19 cellular contexts compared by ENCODE assay signal in genomic region chr1:97929874-97930465, GRCh38. TPM values are rescaled to one million over a fixed set of nuclear protein-coding genes. Genes with fewer than 3 reads are reported as not detected.
DNase-seq lines count a peak whose midpoint lies in the region; ATAC-seq, FAIRE-seq and TF ChIP-seq lines count a peak whose summit lies in the region.
"Had no signal": no experiment of that assay in that cellular context is flagged by ENCODE, and none has a peak within 500 bp of the region (broad histone marks: within the 10 kb centered on the region; RNA-seq: fewer than 3 reads in every experiment).

No MANE protein-coding gene starts in this region.

- peak; percentile 5 for FAIRE-seq in astrocyte (lab: Jason Lieb, UNC)
- FAIRE-seq: GM12891, GM18507 had no signal

- H3K4me3 ChIP-seq in astrocyte (ENCODE audit: insufficient read depth, low read depth, low read length) (no peak overlapping the region), right lobe of liver (peak overlapping the region; percentile 8 to 42 (median 32))
- H3K4me3 ChIP-seq: HAP-1 had no signal

- H3K27me3 Mint-ChIP-seq in astrocyte (ENCODE audit: low read depth, unreplicated experiment) = no peaks in the 10 kb centered on the region
- no peaks in the 10 kb centered on the region for H3K27me3 Mint-ChIP-seq in activated naive CD8-positive, alpha-beta T cell treated with anti-CD3 and anti-CD28 coated beads, Interleukin-2, amount 50 U/mL, for 24 hours

- no peak overlapping the region for H3K27ac ChIP-seq in astrocyte (ENCODE audit: low read depth, low read length)
- H3K27ac ChIP-seq in right lobe of liver = peak overlapping the region in 2 of 3 donors; percentile 60 to 66

- TF ChIP-seq POLR2A in right lobe of liver (IDR thresholded peaks at IDR 0.05) = no peak

- H3K4me1 Mint-ChIP-seq in astrocyte (ENCODE audit: low read depth, unreplicated experiment) = peaks cover 12% of the 10 kb centered on the region
- H3K4me1 Mint-ChIP-seq in activated naive CD8-positive, alpha-beta T cell treated with anti-CD3 and anti-CD28 coated beads, Interleukin-2, amount 50 U/mL, for 24 hours = peaks cover 4% of the 10 kb centered on the region

- H3K36me3 Mint-ChIP-seq in astrocyte (ENCODE audit: low read depth, unreplicated experiment) = no peaks in the 10 kb centered on the region
- H3K36me3 Mint-ChIP-seq in activated naive CD8-positive, alpha-beta T cell treated with anti-CD3 and anti-CD28 coated beads, Interleukin-2, amount 50 U/mL, for 24 hours (ENCODE audit: low read depth) = no peaks in the 10 kb centered on the region
- H3K36me3 Mint-ChIP-seq: CD4-positive, alpha-beta memory T cell had no signal

- H3K9ac ChIP-seq in astrocyte (ENCODE audit: low read length) = no peak overlapping the region

- TF ChIP-seq CTCF in astrocyte (IDR thresholded peaks at IDR 0.05; ENCODE audit: insufficient read depth, low read depth, low read length) (no peak), right lobe of liver (IDR thresholded peaks at IDR 0.05) (no peak)

- ATAC-seq in left lobe of liver = peak; percentile 68
- ATAC-seq in right lobe of liver = peak; percentile 56 to 78 (median 65)
- ATAC-seq in activated naive CD8-positive, alpha-beta T cell treated with anti-CD3 and anti-CD28 coated beads, Interleukin-2, amount 50 U/mL, for 24 hours = no peak
- ATAC-seq in HG02938 (IDR thresholded peaks at IDR 0.05; ENCODE audit: unreplicated experiment) = no peak

- no peak overlapping the region for H3K4me3 Mint-ChIP-seq in astrocyte (ENCODE audit: unreplicated experiment)
- H3K4me3 Mint-ChIP-seq in activated naive CD8-positive, alpha-beta T cell treated with anti-CD3 and anti-CD28 coated beads, Interleukin-2, amount 50 U/mL, for 24 hours = no peak overlapping the region
- H3K4me3 Mint-ChIP-seq: CD4-positive, alpha-beta memory T cell; HFFc6 had no signal

- no peak overlapping the region for H3K4me2 ChIP-seq in astrocyte (ENCODE audit: low read length)

- H3K9me3 ChIP-seq in astrocyte (ENCODE audit: insufficient read depth, low read depth, low read length) (no peaks in the 10 kb centered on the region), right lobe of liver (no peaks in the 10 kb centered on the region)
- H3K9me3 ChIP-seq: Caco-2, HAP-1 had no signal

- H3K36me3 ChIP-seq in astrocyte (ENCODE audit: insufficient read depth, low read length) (no peaks in the 10 kb centered on the region), right lobe of liver (no peaks in the 10 kb centered on the region)
- H3K36me3 ChIP-seq: HAP-1 had no signal

- WGBS in right lobe of liver (ENCODE audit: insufficient coverage, low coverage, low lambda C conversion rate, missing lambda C conversion rate) = 22% methylated on average over 5 of the region's 5 CpGs

- H3K27me3 ChIP-seq in astrocyte (ENCODE audit: insufficient read depth, low read length) = no peaks in the 10 kb centered on the region
- H3K27me3 ChIP-seq in right lobe of liver = no peaks in the 10 kb centered on the region

- intact Hi-C loops in right lobe of liver (cut with DNase I) = no loop called here

- H3K9me3 Mint-ChIP-seq in astrocyte (ENCODE audit: unreplicated experiment) = no peaks in the 10 kb centered on the region
- no peaks in the 10 kb centered on the region for H3K9me3 Mint-ChIP-seq in activated naive CD8-positive, alpha-beta T cell treated with anti-CD3 and anti-CD28 coated beads, Interleukin-2, amount 50 U/mL, for 24 hours
- H3K9me3 Mint-ChIP-seq: CD4-positive, alpha-beta memory T cell; HFFc6 had no signal

- H3K27ac Mint-ChIP-seq in astrocyte (ENCODE audit: unreplicated experiment) = no peak overlapping the region
- H3K27ac Mint-ChIP-seq in activated naive CD8-positive, alpha-beta T cell treated with anti-CD3 and anti-CD28 coated beads, Interleukin-2, amount 50 U/mL, for 24 hours = no peak overlapping the region
- H3K27ac Mint-ChIP-seq: HFFc6 had no signal

- H3K79me2 ChIP-seq in astrocyte (ENCODE audit: insufficient read depth, low read length) = no peaks in the 10 kb centered on the region

- H2AFZ ChIP-seq in astrocyte (ENCODE audit: low read depth, low read length) = no peak overlapping the region

- DNase-seq in NCI-H446 treated with DMSO at 0.1 percent for 48 hours (lab: John Stamatoyannopoulos, UW) (peak; percentile 79), astrocyte (ENCODE audit: low read depth) (no peak), left lobe of liver (ENCODE audit: low spot score) (no peak), right lobe of liver (no peak), GM19238 (ENCODE audit: insufficient read length, low spot score) (no peak)
- DNase-seq in activated naive CD8-positive, alpha-beta T cell treated with anti-CD3 and anti-CD28 coated beads, Interleukin-2, amount 50 U/mL, for 24 hours = no peak
- DNase-seq: C1 segment of cervical spinal cord; Caco-2; CD4-positive, alpha-beta memory T cell; DMS53; DMS79 treated with DMSO at 0.1 percent for 48 hours; GF-D8; GOT3; HFFc6 had no signal

- H3K4me1 ChIP-seq in astrocyte (ENCODE audit: insufficient read depth, low read length) (no peaks in the 10 kb centered on the region), right lobe of liver (peaks cover 0 to 21% (median 0%) of the 10 kb centered on the region in 4 donors)
- H3K4me1 ChIP-seq: Caco-2, HAP-1 had no signal

- no peaks in the 10 kb centered on the region for H4K20me1 ChIP-seq in astrocyte (ENCODE audit: insufficient read depth, low read length)

RNA-seq across cellular contexts. Expression of gene DPYD, which starts 9.1 kb away (rescaled TPM):
- total RNA-seq in astrocyte = 7.5 and 8.8 TPM in 2 replicates
- 43.3 TPM for total RNA-seq in left lobe of liver
- total RNA-seq in right lobe of liver = 10 to 100 TPM; 25.2 to 74.4 (median 40.0) TPM
- total RNA-seq: G401 had no signal

Comparison
In these comparisons a context has a peak if more than half of its experiments do, and no peak if none do; other contexts are left out.
1. ATAC-seq: peak in left lobe of liver (single experiment) and right lobe of liver (4 of 4); none in activated naive CD8-positive, alpha-beta T cell treated with anti-CD3 and anti-CD28 coated beads, Interleukin-2, amount 50 U/mL, for 24 hours (single experiment) and HG02938 (single experiment).